In genomic region chr10:76130892-76131291, GRCh38 we compare ENCODE assay signal across 37 cellular contexts.
DNase-seq lines count a peak whose midpoint lies in the region; ATAC-seq, FAIRE-seq and TF ChIP-seq lines count a peak whose summit lies in the region.
"Had no signal": no experiment of that assay in that cellular context is flagged by ENCODE, and none has a peak within 500 bp of the region (broad histone marks: within the 10 kb centered on the region; RNA-seq: fewer than 3 reads in every experiment).

No MANE protein-coding gene starts in this region.

- no peak overlapping the region for H2AK5ac ChIP-seq in trophoblast cell (ENCODE audit: low read length)

- H3K36me3 Mint-ChIP-seq in neural progenitor cell (peaks cover 4% of the 10 kb centered on the region), HFFc6 (ENCODE audit: low read depth) (no peaks in the 10 kb centered on the region)
- H3K36me3 Mint-ChIP-seq: CD4-positive, alpha-beta memory T cell; CD4-positive, CD25-positive, alpha-beta regulatory T cell; CD8-positive, alpha-beta memory T cell; CD8-positive, alpha-beta T cell had no signal

- H3K36me3 ChIP-seq in HEK293 (ENCODE audit: control insufficient read depth in 2 of 2, insufficient read depth in 1 of 2, low read length in 2 of 2) (no peaks in the 10 kb centered on the region), neural progenitor cell (no peaks in the 10 kb centered on the region), trophoblast cell (ENCODE audit: control insufficient read depth in 1 of 2, insufficient read depth in 2 of 2, low read length in 2 of 2) (no peaks in the 10 kb centered on the region)
- H3K36me3 ChIP-seq: BE2C; BLaER1; BLaER1 treated with 17β-estradiol and CSF1 and Interleukin-3, amounts not matched to agents 10 nM and 100 nM had no signal

- ATAC-seq in left ventricle myocardium superior = no peak
- ATAC-seq: A549; CD8-positive, alpha-beta T cell had no signal

- H3K27me3 Mint-ChIP-seq in neural progenitor cell (ENCODE audit: insufficient read depth, low read depth) (peaks cover 4% of the 10 kb centered on the region), HFFc6 (ENCODE audit: insufficient read depth) (peaks cover 7% of the 10 kb centered on the region)
- H3K27me3 Mint-ChIP-seq: CD4-positive, alpha-beta T cell; CD4-positive, CD25-positive, alpha-beta regulatory T cell; CD8-positive, alpha-beta memory T cell had no signal

- H2BK5ac ChIP-seq in trophoblast cell (ENCODE audit: low read depth, low read length, poor library complexity) = no peak overlapping the region

- DNase-seq in neural progenitor cell (ENCODE audit: low spot score) (peak; percentile 77), trophoblast cell (no peak), urothelium cell line (ENCODE audit: low spot score) (no peak), left ventricle myocardium superior (no peak), hypothalamus (lab: John Stamatoyannopoulos, UW) (no peak), HFFc6 (no peak), DMS53 treated with DMSO at 0.1 percent for 48 hours (lab: John Stamatoyannopoulos, UW; ENCODE audit: unreplicated experiment) (no peak)
- DNase-seq: 8988T; ACHN; AML-193; BE2C; C1 segment of cervical spinal cord; Caco-2; Calu3; CD4-positive, alpha-beta memory T cell; CD4-positive, alpha-beta T cell; CD4-positive, CD25-positive, alpha-beta regulatory T cell; CD8-positive, alpha-beta memory T cell; CD8-positive, alpha-beta T cell; COR-L47; DMS 273 treated with DMSO at 0.1 percent for 48 hours; DMS153; DMS53; DMS79; DMS79 treated with DMSO at 0.1 percent for 48 hours; DND-41; EL had no signal

- TF ChIP-seq CTCF in HEK293 (tag by site-specific recombination; IDR thresholded peaks at IDR 0.05) (no peak), neural progenitor cell (IDR thresholded peaks at IDR 0.05) (no peak), HFFc6 (IDR thresholded peaks at IDR 0.05) (no peak)

- no peak overlapping the region for H3K23ac ChIP-seq in trophoblast cell (ENCODE audit: low read length)

- H4K8ac ChIP-seq in trophoblast cell (ENCODE audit: low read depth, low read length) = no peak overlapping the region

- peaks cover 34% of the 10 kb centered on the region for H3K4me1 Mint-ChIP-seq in neural progenitor cell
- H3K4me1 Mint-ChIP-seq in HFFc6 (ENCODE audit: low read depth) = peaks cover 15% of the 10 kb centered on the region
- H3K4me1 Mint-ChIP-seq: B cell; CD4-positive, alpha-beta memory T cell; CD8-positive, alpha-beta memory T cell had no signal

- H3F3A ChIP-seq in neural progenitor cell (ENCODE audit: low read depth) = peaks cover 4% of the 10 kb centered on the region

- H3K4me2 ChIP-seq in neural progenitor cell (peak overlapping the region; percentile 31), trophoblast cell (ENCODE audit: low read length) (no peak overlapping the region)
- H3K4me2 ChIP-seq: A549; BLaER1; BLaER1 treated with 17β-estradiol and CSF1 and Interleukin-3, amounts not matched to agents 10 nM and 100 nM had no signal

- no peaks in the 10 kb centered on the region for H4K20me1 ChIP-seq in neural progenitor cell (ENCODE audit: low read depth)
- H4K20me1 ChIP-seq: BLaER1; BLaER1 treated with 17β-estradiol and CSF1 and Interleukin-3, amounts not matched to agents 10 nM and 100 nM had no signal

- intact Hi-C loops in left ventricle myocardium superior (cut with micrococcal nuclease) = no loop called here

- H3K27ac ChIP-seq in HEK293 (ENCODE audit: extremely low read depth, low read depth, low read length) (no peak overlapping the region), neural progenitor cell (no peak overlapping the region), trophoblast cell (ENCODE audit: low read depth, low read length) (no peak overlapping the region)
- H3K27ac ChIP-seq: 22Rv1; A549; BLaER1; BLaER1 treated with 17β-estradiol and CSF1 and Interleukin-3, amounts not matched to agents 10 nM and 100 nM; C4-2B had no signal

- H2AFZ ChIP-seq in neural progenitor cell (replicated peaks) (no peak overlapping the region), trophoblast cell (ENCODE audit: insufficient read depth, low read length, poor library complexity) (no peak overlapping the region)

- no peak overlapping the region for H3K4ac ChIP-seq in trophoblast cell (ENCODE audit: low read depth, low read length)

- H3K9ac ChIP-seq in neural progenitor cell (no peak overlapping the region), trophoblast cell (ENCODE audit: low read length) (no peak overlapping the region)
- H3K9ac ChIP-seq: BLaER1; BLaER1 treated with 17β-estradiol and CSF1 and Interleukin-3, amounts not matched to agents 10 nM and 100 nM had no signal

- POLR2A ChIA-PET in HEK293 (lab: Yijun Ruan, JAX) = no interaction called here

- H2BK12ac ChIP-seq in trophoblast cell (ENCODE audit: low read length) = peak overlapping the region; percentile 30

- H4K12ac ChIP-seq in trophoblast cell (ENCODE audit: low read depth, low read length) = no peak overlapping the region

- H3K14ac ChIP-seq in trophoblast cell (ENCODE audit: low read length) = no peak overlapping the region

- H3K4me3 Mint-ChIP-seq in neural progenitor cell (no peak overlapping the region), HFFc6 (no peak overlapping the region)
- H3K4me3 Mint-ChIP-seq: B cell; CD14-positive monocyte; CD4-positive, alpha-beta memory T cell; CD4-positive, alpha-beta T cell; CD4-positive, CD25-positive, alpha-beta regulatory T cell; CD8-positive, alpha-beta memory T cell; CD8-positive, alpha-beta T cell had no signal

- H3K79me2 ChIP-seq in neural progenitor cell (ENCODE audit: low read depth) (no peaks in the 10 kb centered on the region), trophoblast cell (ENCODE audit: control insufficient read depth, insufficient read depth, low read length, poor library complexity) (no peaks in the 10 kb centered on the region)

- CTCF ChIA-PET in HEK293 (lab: Yijun Ruan, JAX) = no interaction called here

- peak; percentile 81 for FAIRE-seq in urothelium cell line (lab: Jason Lieb, UNC)
- FAIRE-seq: A204.1, A549, D721Med had no signal

- H3K4me1 ChIP-seq in HEK293 (ENCODE audit: control insufficient read depth, insufficient read depth, low read length) (peaks cover 5% of the 10 kb centered on the region), neural progenitor cell (peaks cover 33% of the 10 kb centered on the region), trophoblast cell (ENCODE audit: control insufficient read depth in 1 of 2, insufficient read depth in 2 of 2, low read length in 2 of 2) (peaks cover 16 to 19% of the 10 kb centered on the region in 2 experiments)
- H3K4me1 ChIP-seq: A549 had no signal

- peaks cover 3% of the 10 kb centered on the region for H3K79me1 ChIP-seq in trophoblast cell (ENCODE audit: low read length)

- no peak overlapping the region for H4K91ac ChIP-seq in trophoblast cell (ENCODE audit: low read depth, low read length)

- H3K27me3 ChIP-seq in neural progenitor cell (no peaks in the 10 kb centered on the region), trophoblast cell (ENCODE audit: insufficient read depth, low read length) (no peaks in the 10 kb centered on the region)
- H3K27me3 ChIP-seq: BE2C had no signal

- no peak overlapping the region for H3K18ac ChIP-seq in trophoblast cell (ENCODE audit: low read length)

- H3K27ac Mint-ChIP-seq in neural progenitor cell (no peak overlapping the region), HFFc6 (no peak overlapping the region)
- H3K27ac Mint-ChIP-seq: B cell; CD14-positive monocyte; CD4-positive, alpha-beta memory T cell; CD4-positive, alpha-beta T cell; CD4-positive, CD25-positive, alpha-beta regulatory T cell; CD8-positive, alpha-beta memory T cell; CD8-positive, alpha-beta T cell had no signal

- H3K9me3 ChIP-seq in HEK293 (ENCODE audit: control insufficient read depth, insufficient read depth, low read depth, low read length) (no peaks in the 10 kb centered on the region), neural progenitor cell (ENCODE audit: low read depth) (no peaks in the 10 kb centered on the region), trophoblast cell (ENCODE audit: insufficient read depth, low read depth, low read length) (peaks cover 4% of the 10 kb centered on the region)
- H3K9me3 ChIP-seq: A549; BE2C; BLaER1; BLaER1 treated with 17β-estradiol and CSF1 and Interleukin-3, amounts not matched to agents 10 nM and 100 nM; Caco-2 had no signal

- no peak overlapping the region for H3K4me3 ChIP-seq in HEK293 (ENCODE audit: low read depth, low read length)
- H3K4me3 ChIP-seq in neural progenitor cell = no peak overlapping the region
- no peak overlapping the region for H3K4me3 ChIP-seq in trophoblast cell (ENCODE audit: low read depth, low read length)
- H3K4me3 ChIP-seq: A549; BLaER1; BLaER1 treated with 17β-estradiol and CSF1 and Interleukin-3, amounts not matched to agents 10 nM and 100 nM had no signal

- H3K9me3 Mint-ChIP-seq in neural progenitor cell (peaks cover 6% of the 10 kb centered on the region), HFFc6 (no peaks in the 10 kb centered on the region)
- H3K9me3 Mint-ChIP-seq: CD4-positive, alpha-beta T cell; CD8-positive, alpha-beta T cell had no signal

- WGBS in trophoblast cell (ENCODE audit: extremely low coverage, insufficient coverage, insufficient read length) = no CpG with 5 or more reads among the region's 7 CpGs

- H2BK120ac ChIP-seq in trophoblast cell (ENCODE audit: insufficient read depth, low read length, poor library complexity) = no peak overlapping the region

TF ChIP-seq in HEK293, 187 proteins besides CTCF, POLR2A, EP300 and RAD21:
- TF ChIP-seq ZBTB17 (tag by site-specific recombination; IDR thresholded peaks at IDR 0.05) = no peak
- TF ChIP-seq SCRT2 (tag by site-specific recombination; IDR thresholded peaks at IDR 0.05) = peak; percentile 91
- TF ChIP-seq SCRT1 (tag by site-specific recombination; IDR thresholded peaks at IDR 0.05; ENCODE audit: borderline replicate concordance) = peak; percentile 92
- no peak for TF ChIP-seq BCL11A (tag by site-specific recombination; IDR thresholded peaks at IDR 0.05; ENCODE audit: low read depth)
